In the genomic region with DNA sequence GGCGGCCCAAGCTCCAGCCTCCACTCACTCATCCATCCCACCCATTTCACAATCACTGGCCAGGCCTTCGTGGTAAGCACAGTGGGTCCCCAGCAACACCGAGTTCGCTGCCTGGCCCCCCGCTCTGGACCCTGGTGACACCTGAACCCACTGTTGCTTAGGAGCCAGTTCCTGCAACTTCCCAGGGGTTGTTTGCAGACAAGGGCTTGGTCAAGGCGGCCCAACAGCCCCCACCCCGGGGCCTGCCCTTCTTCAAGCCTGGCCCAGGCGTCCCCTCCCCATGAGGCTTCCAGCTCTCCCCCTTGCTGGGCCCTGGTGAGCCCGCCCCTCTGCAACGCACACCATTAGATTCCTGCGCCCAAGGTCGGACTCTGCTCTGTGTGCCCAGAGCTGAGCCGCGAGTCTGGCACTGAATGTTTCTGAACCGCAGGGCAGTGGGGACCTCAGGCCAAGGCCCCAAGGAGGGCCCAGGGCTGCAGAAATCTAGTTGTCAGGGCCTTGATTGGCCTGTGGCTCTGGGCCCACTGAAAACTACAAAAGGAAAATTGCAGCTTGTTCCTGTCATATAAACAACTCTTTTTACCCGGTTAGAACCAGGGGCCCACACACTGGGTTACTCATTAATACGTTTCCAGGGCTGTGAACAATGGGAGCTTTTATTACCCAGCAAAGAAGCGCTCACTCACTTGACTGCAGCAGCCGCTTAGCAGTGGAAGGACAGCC, we compare ENCODE assay signal across 12 cellular contexts. TPM values are rescaled to one million over a fixed set of nuclear protein-coding genes. Genes with fewer than 3 reads are reported as not detected.
DNase-seq lines count a peak whose midpoint lies in the region; ATAC-seq lines count a peak whose summit lies in the region.
"Had no signal": no experiment of that assay in that cellular context is flagged by ENCODE, and none has a peak within 500 bp of the region (broad histone marks: within the 10 kb centered on the region; RNA-seq: fewer than 3 reads in every experiment).

No MANE protein-coding gene starts in this region.

- H3K27me3 ChIP-seq in BLaER1 = no peaks in the 10 kb centered on the region
- H3K27me3 ChIP-seq in HAP-1 (ENCODE audit: low read depth) = no peaks in the 10 kb centered on the region
- H3K27me3 ChIP-seq in trophoblast cell (ENCODE audit: insufficient read depth, low read length) = no peaks in the 10 kb centered on the region

- peak overlapping the region; percentile 19 for H3K4me3 Mint-ChIP-seq in activated T-helper 1 cell treated with anti-CD3 and anti-CD28 coated beads, Interleukin-12 subunit alpha, Interleukin-12 subunit beta, Interleukin-2, Interleukin-4 antibody, amounts not matched to agents 30 ng/mL and 10 ng/mL and 1 ng/mL, durations not matched to agents 14 hours and 24 hours and 36 hours
- H3K4me3 Mint-ChIP-seq in stimulated activated memory B cell treated with anti-CD40 and anti-IgM and Interleukin-4, amounts not matched to agents 10 μg/mL and 1 μg/mL and 100 μg/mL, for 72 hours = no peak overlapping the region

- no peak overlapping the region for H3K14ac ChIP-seq in trophoblast cell (ENCODE audit: low read length)

- H2BK12ac ChIP-seq in trophoblast cell (ENCODE audit: low read length) = no peak overlapping the region

- H4K20me1 ChIP-seq in BLaER1 = peaks cover 24% of the 10 kb centered on the region

- no peaks in the 10 kb centered on the region for H3K9me3 ChIP-seq in BLaER1
- H3K9me3 ChIP-seq in HAP-1 = no peaks in the 10 kb centered on the region
- H3K9me3 ChIP-seq in mesodermal cell (ENCODE audit: control insufficient read depth, low read length) = no peaks in the 10 kb centered on the region
- peaks cover 3% of the 10 kb centered on the region for H3K9me3 ChIP-seq in trophoblast cell (ENCODE audit: insufficient read depth, low read depth, low read length)
- H3K9me3 ChIP-seq: left lung had no signal

- no peak overlapping the region for H2BK120ac ChIP-seq in trophoblast cell (ENCODE audit: insufficient read depth, low read length, poor library complexity)

- H3K4me3 ChIP-seq in BLaER1 = peak overlapping the region; percentile 2; the same call in 1 of the 2 replicates
- no peak overlapping the region for H3K4me3 ChIP-seq in HAP-1
- no peak overlapping the region for H3K4me3 ChIP-seq in mesodermal cell (ENCODE audit: extremely low read depth, insufficient read depth, low read length, poor library complexity, severe bottlenecking)
- H3K4me3 ChIP-seq in trophoblast cell (ENCODE audit: low read depth, low read length) = no peak overlapping the region
- H3K4me3 ChIP-seq: left lung had no signal

- no peak overlapping the region for H2AFZ ChIP-seq in trophoblast cell (ENCODE audit: insufficient read depth, low read length, poor library complexity)

- H3K23ac ChIP-seq in trophoblast cell (ENCODE audit: low read length) = no peak overlapping the region

- no peak overlapping the region for H4K8ac ChIP-seq in trophoblast cell (ENCODE audit: low read depth, low read length)

- H3K9ac ChIP-seq in BLaER1 = peak overlapping the region; percentile 64; the same call in 1 of the 2 replicates
- no peak overlapping the region for H3K9ac ChIP-seq in trophoblast cell (ENCODE audit: low read length)

- H3K27ac ChIP-seq in BLaER1 (peak overlapping the region; percentile 92), mesodermal cell (ENCODE audit: low read depth, low read length, severe bottlenecking) (peak overlapping the region; percentile 81), trophoblast cell (ENCODE audit: low read depth, low read length) (no peak overlapping the region)
- H3K27ac ChIP-seq: C4-2B, left lung had no signal

- no peaks in the 10 kb centered on the region for H3K9me3 Mint-ChIP-seq in activated T-helper 1 cell treated with anti-CD3 and anti-CD28 coated beads, Interleukin-12 subunit alpha, Interleukin-12 subunit beta, Interleukin-2, Interleukin-4 antibody, amounts not matched to agents 30 ng/mL and 10 ng/mL and 1 ng/mL, durations not matched to agents 14 hours and 24 hours and 36 hours
- no peaks in the 10 kb centered on the region for H3K9me3 Mint-ChIP-seq in stimulated activated memory B cell treated with anti-CD40 and anti-IgM and Interleukin-4, amounts not matched to agents 10 μg/mL and 1 μg/mL and 100 μg/mL, for 72 hours

- WGBS in mesodermal cell (ENCODE audit: insufficient coverage in 2 of 2), 2 experiments = 85 to 87% methylated on average over 15 to 19 of the region's 19 CpGs
- no CpG with 5 or more reads among the region's 19 CpGs for WGBS in trophoblast cell (ENCODE audit: extremely low coverage, insufficient coverage, insufficient read length)

- H4K12ac ChIP-seq in trophoblast cell (ENCODE audit: low read depth, low read length) = no peak overlapping the region

- no peaks in the 10 kb centered on the region for H3K4me1 Mint-ChIP-seq in activated T-helper 1 cell treated with anti-CD3 and anti-CD28 coated beads, Interleukin-12 subunit alpha, Interleukin-12 subunit beta, Interleukin-2, Interleukin-4 antibody, amounts not matched to agents 30 ng/mL and 10 ng/mL and 1 ng/mL, durations not matched to agents 14 hours and 24 hours and 36 hours (ENCODE audit: low read depth)
- peaks cover 24% of the 10 kb centered on the region for H3K4me1 Mint-ChIP-seq in stimulated activated memory B cell treated with anti-CD40 and anti-IgM and Interleukin-4, amounts not matched to agents 10 μg/mL and 1 μg/mL and 100 μg/mL, for 72 hours

- H3K36me3 ChIP-seq in BLaER1 (peaks cover 11% of the 10 kb centered on the region), HAP-1 (replicated peaks) (peaks cover 3% of the 10 kb centered on the region), mesodermal cell (ENCODE audit: control insufficient read depth, insufficient read depth, low read length) (peaks cover 10% of the 10 kb centered on the region), trophoblast cell (ENCODE audit: control insufficient read depth in 1 of 2, insufficient read depth in 2 of 2, low read length in 2 of 2) (peaks cover 3 to 8% of the 10 kb centered on the region in 2 experiments)

- peaks cover 6% of the 10 kb centered on the region for H3K36me3 Mint-ChIP-seq in activated T-helper 1 cell treated with anti-CD3 and anti-CD28 coated beads, Interleukin-12 subunit alpha, Interleukin-12 subunit beta, Interleukin-2, Interleukin-4 antibody, amounts not matched to agents 30 ng/mL and 10 ng/mL and 1 ng/mL, durations not matched to agents 14 hours and 24 hours and 36 hours (ENCODE audit: low read depth)
- peaks cover 3% of the 10 kb centered on the region for H3K36me3 Mint-ChIP-seq in stimulated activated memory B cell treated with anti-CD40 and anti-IgM and Interleukin-4, amounts not matched to agents 10 μg/mL and 1 μg/mL and 100 μg/mL, for 72 hours

- intact Hi-C loops in activated T-helper 1 cell treated with anti-CD3 and anti-CD28 coated beads, Interleukin-12 subunit alpha, Interleukin-12 subunit beta, Interleukin-2, Interleukin-4 antibody, amounts not matched to agents 30 ng/mL and 10 ng/mL and 1 ng/mL, durations not matched to agents 14 hours and 24 hours and 36 hours (cut with micrococcal nuclease) = loop anchor here (10.0 kb wide), 1 partner anchor 187 kb away; a partner anchor contains a TSS

- in situ Hi-C loops in HAP-1 (cut with MboI; ENCODE audit: low sequenced_read_pairs) = no loop called here

- no peak overlapping the region for H3K18ac ChIP-seq in trophoblast cell (ENCODE audit: low read length)

- no peak overlapping the region for H3K4ac ChIP-seq in trophoblast cell (ENCODE audit: low read depth, low read length)

- H3K4me2 ChIP-seq in BLaER1 = peak overlapping the region; percentile 84
- H3K4me2 ChIP-seq in trophoblast cell (ENCODE audit: low read length) = no peak overlapping the region

- H2BK5ac ChIP-seq in trophoblast cell (ENCODE audit: low read depth, low read length, poor library complexity) = no peak overlapping the region

- no peak overlapping the region for H2AK5ac ChIP-seq in trophoblast cell (ENCODE audit: low read length)

- no peak overlapping the region for H3K27ac Mint-ChIP-seq in activated T-helper 1 cell treated with anti-CD3 and anti-CD28 coated beads, Interleukin-12 subunit alpha, Interleukin-12 subunit beta, Interleukin-2, Interleukin-4 antibody, amounts not matched to agents 30 ng/mL and 10 ng/mL and 1 ng/mL, durations not matched to agents 14 hours and 24 hours and 36 hours
- H3K27ac Mint-ChIP-seq in stimulated activated memory B cell treated with anti-CD40 and anti-IgM and Interleukin-4, amounts not matched to agents 10 μg/mL and 1 μg/mL and 100 μg/mL, for 72 hours = no peak overlapping the region

- DNase-seq in HAP-1 (ENCODE audit: low spot score in 2 of 2) (peak; percentile 75 to 77), NAMALWA (ENCODE audit: low spot score) (no peak), trophoblast cell (no peak), OCI-M2 (lab: John Stamatoyannopoulos, UW; ENCODE audit: unreplicated experiment) (no peak)
- no peak for DNase-seq in activated T-helper 1 cell treated with anti-CD3 and anti-CD28 coated beads, Interleukin-12 subunit alpha, Interleukin-12 subunit beta, Interleukin-2, Interleukin-4 antibody, amounts not matched to agents 30 ng/mL and 10 ng/mL and 1 ng/mL, durations not matched to agents 14 hours and 24 hours and 36 hours (ENCODE audit: low spot score)
- DNase-seq: activated CD4-positive, alpha-beta T cell treated with anti-CD3 and anti-CD28 coated beads, Interleukin-2, amount 50 U/mL, for 1 hour had no signal

- H4K91ac ChIP-seq in trophoblast cell (ENCODE audit: low read depth, low read length) = no peak overlapping the region

- H3K79me1 ChIP-seq in trophoblast cell (ENCODE audit: low read length) = peaks cover 8% of the 10 kb centered on the region

- H3K79me2 ChIP-seq in trophoblast cell (ENCODE audit: control insufficient read depth, insufficient read depth, low read length, poor library complexity) = peaks cover 9% of the 10 kb centered on the region

- peaks cover 87% of the 10 kb centered on the region for H3K4me1 ChIP-seq in BLaER1
- peaks cover 30% of the 10 kb centered on the region for H3K4me1 ChIP-seq in HAP-1
- peaks cover 16% of the 10 kb centered on the region for H3K4me1 ChIP-seq in mesodermal cell (ENCODE audit: control insufficient read depth, insufficient read depth, low read length, poor library complexity, severe bottlenecking)
- peaks cover 5 to 6% of the 10 kb centered on the region in 2 experiments for H3K4me1 ChIP-seq in trophoblast cell (ENCODE audit: control insufficient read depth in 1 of 2, insufficient read depth in 2 of 2, low read length in 2 of 2)

- no peaks in the 10 kb centered on the region for H3K27me3 Mint-ChIP-seq in activated T-helper 1 cell treated with anti-CD3 and anti-CD28 coated beads, Interleukin-12 subunit alpha, Interleukin-12 subunit beta, Interleukin-2, Interleukin-4 antibody, amounts not matched to agents 30 ng/mL and 10 ng/mL and 1 ng/mL, durations not matched to agents 14 hours and 24 hours and 36 hours (ENCODE audit: insufficient read depth)
- H3K27me3 Mint-ChIP-seq in stimulated activated memory B cell treated with anti-CD40 and anti-IgM and Interleukin-4, amounts not matched to agents 10 μg/mL and 1 μg/mL and 100 μg/mL, for 72 hours = peaks cover 6% of the 10 kb centered on the region

- ATAC-seq in stimulated activated memory B cell treated with anti-CD40 and anti-IgM and Interleukin-4, amounts not matched to agents 10 μg/mL and 1 μg/mL and 100 μg/mL, for 72 hours = no peak
- ATAC-seq: left lung had no signal

RNA-seq across cellular contexts. Expression of a gene that starts 2.1 kb away (rescaled TPM):
- total RNA-seq in activated T-helper 1 cell treated with anti-CD3 and anti-CD28 coated beads, Interleukin-12 subunit alpha, Interleukin-12 subunit beta, Interleukin-2, Interleukin-4 antibody, amounts not matched to agents 30 ng/mL and 10 ng/mL and 1 ng/mL, durations not matched to agents 14 hours and 24 hours and 36 hours = 14.3 and 18.6 TPM in 2 replicates
- 9.7 TPM for polyA plus RNA-seq in mesodermal cell (2013, experiment 1 of 2)
- 9.4 TPM for polyA plus RNA-seq in mesodermal cell (2013, experiment 2 of 2)
- polyA plus RNA-seq in trophoblast cell (2013) = 8.3 and 8.4 TPM in 2 replicates

RNA-seq across cellular contexts. Expression of a gene that starts 5.5 kb away (rescaled TPM):
- not detected in 2 replicates for total RNA-seq in activated T-helper 1 cell treated with anti-CD3 and anti-CD28 coated beads, Interleukin-12 subunit alpha, Interleukin-12 subunit beta, Interleukin-2, Interleukin-4 antibody, amounts not matched to agents 30 ng/mL and 10 ng/mL and 1 ng/mL, durations not matched to agents 14 hours and 24 hours and 36 hours
- not detected for polyA plus RNA-seq in mesodermal cell (2013, experiment 1 of 2)
- polyA plus RNA-seq in mesodermal cell (2013, experiment 2 of 2) = not detected
- polyA plus RNA-seq in trophoblast cell (2013) = 0.01 TPM in 1 of 2 replicates, not detected in the other
- total RNA-seq: chondrocyte, left lung had no signal

RNA-seq across cellular contexts. Expression of a gene that starts 23.0 kb away (rescaled TPM):
- 80.9 and 87.7 TPM in 2 replicates for total RNA-seq in activated T-helper 1 cell treated with anti-CD3 and anti-CD28 coated beads, Interleukin-12 subunit alpha, Interleukin-12 subunit beta, Interleukin-2, Interleukin-4 antibody, amounts not matched to agents 30 ng/mL and 10 ng/mL and 1 ng/mL, durations not matched to agents 14 hours and 24 hours and 36 hours
- polyA plus RNA-seq in mesodermal cell (2013, experiment 1 of 2) = 2.2 TPM
- polyA plus RNA-seq in mesodermal cell (2013, experiment 2 of 2) = 1.7 TPM
- polyA plus RNA-seq in trophoblast cell (2013) = 1.0 and 1.4 TPM in 2 replicates

Comparison
In these comparisons a context has a peak if more than half of its experiments do, and no peak if none do; other contexts are left out.
1. DNase-seq: peak in HAP-1 (2 of 2); none in activated T-helper 1 cell treated with anti-CD3 and anti-CD28 coated beads, Interleukin-12 subunit alpha, Interleukin-12 subunit beta, Interleukin-2, Interleukin-4 antibody, amounts not matched to agents 30 ng/mL and 10 ng/mL and 1 ng/mL, durations not matched to agents 14 hours and 24 hours and 36 hours (single experiment), NAMALWA (single experiment), trophoblast cell (0 of 2) and OCI-M2 (single experiment).